Comparison of ENCODE assay signal across 8 cellular contexts in genomic region chr1:156458181-156458503, GRCh38. TPM values are rescaled to one million over a fixed set of nuclear protein-coding genes. Genes with fewer than 3 reads are reported as not detected.
A peak's percentile ranks its signal among the peaks of the same experiment; 100 is the strongest.
DNase-seq lines count a peak whose midpoint lies in the region; ATAC-seq and TF ChIP-seq lines count a peak whose summit lies in the region.

No MANE protein-coding gene starts in this region.

- no peak for DNase-seq in activated naive CD8-positive, alpha-beta T cell treated with anti-CD3 and anti-CD28 coated beads, Interleukin-2, amount 10 ng/mL, durations not matched to agents 7 days and 5 days
- DNase-seq in activated naive CD8-positive, alpha-beta T cell treated with anti-CD3 and anti-CD28 coated beads, Interleukin-2, amount 50 U/mL, for 24 hours: no peak
- DNase-seq in activated CD8-positive, alpha-beta T cell treated with anti-CD3 and anti-CD28 coated beads, Interleukin-2, amount 10 ng/mL, durations not matched to agents 7 days and 5 days: no peak
- DNase-seq in iris pigment epithelial cell (ENCODE audit: low read depth): peak; percentile 80
- DNase-seq in tibial artery: peak in 1 of 2 donors; percentile 71
- no peak for DNase-seq in NCI-H2196 (lab: John Stamatoyannopoulos, UW; ENCODE audit: unreplicated experiment)
- DNase-seq in HK-2 (ENCODE audit: unreplicated experiment): no peak

- no peaks in the 10 kb centered on the region for H3K36me3 Mint-ChIP-seq in activated naive CD8-positive, alpha-beta T cell treated with anti-CD3 and anti-CD28 coated beads, Interleukin-2, amount 10 ng/mL, durations not matched to agents 7 days and 5 days
- H3K36me3 Mint-ChIP-seq in activated naive CD8-positive, alpha-beta T cell treated with anti-CD3 and anti-CD28 coated beads, Interleukin-2, amount 50 U/mL, for 24 hours (ENCODE audit: low read depth): no peaks in the 10 kb centered on the region
- H3K36me3 Mint-ChIP-seq in activated CD8-positive, alpha-beta T cell treated with anti-CD3 and anti-CD28 coated beads, Interleukin-2, amount 10 ng/mL, durations not matched to agents 7 days and 5 days (ENCODE audit: low read depth): peaks cover 2% of the 10 kb centered on the region

- CTCF ChIA-PET in activated CD8-positive, alpha-beta T cell treated with anti-CD3 and anti-CD28 coated beads, Interleukin-2, amount 10 ng/mL, durations not matched to agents 7 days and 5 days (lab: Charles Lee): interaction anchor here (1.1 to 3.3 kb wide), 7 partner anchors 12 to 166 kb away, joined by 4 to 39 read pairs (median 13); partner anchors contain the start of gene MEF2D

- TF ChIP-seq CTCF in tibial artery (IDR thresholded peaks at IDR 0.05): no peak

- peak overlapping the region; percentile 50 for H3K27ac Mint-ChIP-seq in activated naive CD8-positive, alpha-beta T cell treated with anti-CD3 and anti-CD28 coated beads, Interleukin-2, amount 10 ng/mL, durations not matched to agents 7 days and 5 days
- H3K27ac Mint-ChIP-seq in activated naive CD8-positive, alpha-beta T cell treated with anti-CD3 and anti-CD28 coated beads, Interleukin-2, amount 50 U/mL, for 24 hours: no peak overlapping the region
- H3K27ac Mint-ChIP-seq in activated CD8-positive, alpha-beta T cell treated with anti-CD3 and anti-CD28 coated beads, Interleukin-2, amount 10 ng/mL, durations not matched to agents 7 days and 5 days: peak overlapping the region; percentile 59

- no peaks in the 10 kb centered on the region for H3K27me3 ChIP-seq in tibial artery

- H3K9me3 Mint-ChIP-seq in activated naive CD8-positive, alpha-beta T cell treated with anti-CD3 and anti-CD28 coated beads, Interleukin-2, amount 10 ng/mL, durations not matched to agents 7 days and 5 days: no peaks in the 10 kb centered on the region
- no peaks in the 10 kb centered on the region for H3K9me3 Mint-ChIP-seq in activated naive CD8-positive, alpha-beta T cell treated with anti-CD3 and anti-CD28 coated beads, Interleukin-2, amount 50 U/mL, for 24 hours
- no peaks in the 10 kb centered on the region for H3K9me3 Mint-ChIP-seq in activated CD8-positive, alpha-beta T cell treated with anti-CD3 and anti-CD28 coated beads, Interleukin-2, amount 10 ng/mL, durations not matched to agents 7 days and 5 days (ENCODE audit: insufficient read depth)

- no peak overlapping the region for H3K4me3 ChIP-seq in tibial artery

- H3K27me3 Mint-ChIP-seq in activated naive CD8-positive, alpha-beta T cell treated with anti-CD3 and anti-CD28 coated beads, Interleukin-2, amount 10 ng/mL, durations not matched to agents 7 days and 5 days: peaks cover 6% of the 10 kb centered on the region
- H3K27me3 Mint-ChIP-seq in activated naive CD8-positive, alpha-beta T cell treated with anti-CD3 and anti-CD28 coated beads, Interleukin-2, amount 50 U/mL, for 24 hours: no peaks in the 10 kb centered on the region
- H3K27me3 Mint-ChIP-seq in activated CD8-positive, alpha-beta T cell treated with anti-CD3 and anti-CD28 coated beads, Interleukin-2, amount 10 ng/mL, durations not matched to agents 7 days and 5 days (ENCODE audit: low read depth): peaks cover 9% of the 10 kb centered on the region

- no peak overlapping the region for H3K4me3 Mint-ChIP-seq in activated naive CD8-positive, alpha-beta T cell treated with anti-CD3 and anti-CD28 coated beads, Interleukin-2, amount 10 ng/mL, durations not matched to agents 7 days and 5 days
- no peak overlapping the region for H3K4me3 Mint-ChIP-seq in activated naive CD8-positive, alpha-beta T cell treated with anti-CD3 and anti-CD28 coated beads, Interleukin-2, amount 50 U/mL, for 24 hours
- no peak overlapping the region for H3K4me3 Mint-ChIP-seq in activated CD8-positive, alpha-beta T cell treated with anti-CD3 and anti-CD28 coated beads, Interleukin-2, amount 10 ng/mL, durations not matched to agents 7 days and 5 days

- POLR2A ChIA-PET in activated naive CD8-positive, alpha-beta T cell treated with anti-CD3 and anti-CD28 coated beads, Interleukin-2, amount 10 ng/mL, durations not matched to agents 7 days and 5 days (lab: Charles Lee): interaction anchor here (0.5 to 1.0 kb wide), 5 partner anchors 41 to 251 kb away, joined by 3 to 5 read pairs (median 3); partner anchors contain the start of gene NAXE
- POLR2A ChIA-PET in activated CD8-positive, alpha-beta T cell treated with anti-CD3 and anti-CD28 coated beads, Interleukin-2, amount 10 ng/mL, durations not matched to agents 7 days and 5 days (lab: Charles Lee): interaction anchor here (1.0 to 1.4 kb wide), 3 partner anchors 38 to 103 kb away, joined by 3 to 7 read pairs (median 4); no protein-coding TSS in a partner anchor

- no peaks in the 10 kb centered on the region for H3K9me3 ChIP-seq in tibial artery

- peaks cover 8% of the 10 kb centered on the region for H3K4me1 Mint-ChIP-seq in activated naive CD8-positive, alpha-beta T cell treated with anti-CD3 and anti-CD28 coated beads, Interleukin-2, amount 10 ng/mL, durations not matched to agents 7 days and 5 days
- peaks cover 21% of the 10 kb centered on the region for H3K4me1 Mint-ChIP-seq in activated naive CD8-positive, alpha-beta T cell treated with anti-CD3 and anti-CD28 coated beads, Interleukin-2, amount 50 U/mL, for 24 hours
- peaks cover 18% of the 10 kb centered on the region for H3K4me1 Mint-ChIP-seq in activated CD8-positive, alpha-beta T cell treated with anti-CD3 and anti-CD28 coated beads, Interleukin-2, amount 10 ng/mL, durations not matched to agents 7 days and 5 days (ENCODE audit: low read depth)

- peak overlapping the region; percentile 91 to 100 for H3K27ac ChIP-seq in tibial artery

- ATAC-seq in activated naive CD8-positive, alpha-beta T cell treated with anti-CD3 and anti-CD28 coated beads, Interleukin-2, amount 10 ng/mL, durations not matched to agents 7 days and 5 days (ENCODE audit: low read depth): no peak
- no peak for ATAC-seq in activated naive CD8-positive, alpha-beta T cell treated with anti-CD3 and anti-CD28 coated beads, Interleukin-2, amount 50 U/mL, for 24 hours
- no peak for ATAC-seq in activated CD8-positive, alpha-beta T cell treated with anti-CD3 and anti-CD28 coated beads, Interleukin-2, amount 10 ng/mL, durations not matched to agents 7 days and 5 days
- ATAC-seq in GM19351 (IDR thresholded peaks at IDR 0.05; ENCODE audit: unreplicated experiment): no peak

- intact Hi-C loops in tibial artery (cut with DNase I; ENCODE audit: low total_unique reads): no loop called here

- no peaks in the 10 kb centered on the region for H3K36me3 ChIP-seq in tibial artery

- H3K4me1 ChIP-seq in tibial artery: peaks cover 0 to 39% (median 13%) of the 10 kb centered on the region in 4 donors

RNA-seq across cellular contexts. Expression of gene MEF2D, which starts 42.4 kb away (rescaled TPM):
- total RNA-seq in activated naive CD8-positive, alpha-beta T cell treated with anti-CD3 and anti-CD28 coated beads, Interleukin-2, amount 10 ng/mL, durations not matched to agents 7 days and 5 days: 10 to 100 TPM; 52.4 to 54.4 TPM
- 10 to 100 TPM; 34.8 to 40.1 TPM for total RNA-seq in activated CD8-positive, alpha-beta T cell treated with anti-CD3 and anti-CD28 coated beads, Interleukin-2, amount 10 ng/mL, durations not matched to agents 7 days and 5 days
